ENCODE assay signal across 7 cellular contexts in the genomic region with DNA sequence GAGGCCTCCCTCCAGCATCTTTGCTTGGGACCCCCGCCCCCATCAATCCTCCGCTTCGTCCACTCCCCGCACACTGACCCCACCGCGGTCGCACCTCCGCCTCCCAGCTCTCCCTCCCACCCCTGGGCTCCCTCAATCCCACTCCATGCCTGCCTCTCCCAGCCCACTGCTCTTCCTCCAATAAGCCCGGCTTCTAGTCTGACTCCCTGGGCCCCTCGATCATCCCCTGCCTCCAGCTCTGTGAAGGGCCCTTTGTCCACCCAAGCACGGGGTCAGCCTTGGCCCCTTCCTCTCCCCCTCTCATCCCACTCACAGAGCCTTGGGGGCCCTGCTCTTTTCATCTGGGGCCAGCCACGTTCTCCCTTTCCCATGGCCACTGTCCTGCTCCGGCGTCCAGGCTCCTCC. TPM values are rescaled to one million over a fixed set of nuclear protein-coding genes. Genes with fewer than 3 reads are reported as not detected.
DNase-seq lines count a peak whose midpoint lies in the region; ATAC-seq and TF ChIP-seq lines count a peak whose summit lies in the region.

No MANE protein-coding gene starts in this region.

- intact Hi-C loops in activated T-helper 1 cell treated with anti-CD3 and anti-CD28 coated beads, Interleukin-12 subunit alpha, Interleukin-12 subunit beta, Interleukin-2, Interleukin-4 antibody, amounts not matched to agents 30 ng/mL and 10 ng/mL and 1 ng/mL, durations not matched to agents 14 hours and 24 hours and 36 hours (cut with micrococcal nuclease) = no loop called here

- peak overlapping the region; percentile 58; the same call in 1 of the 2 replicates for H3K9ac ChIP-seq in iPS-20b (ENCODE audit: low read depth, low read length)

- H3K4me1 ChIP-seq in iPS-20b (ENCODE audit: insufficient read depth, low read length) = peaks cover 5% of the 10 kb centered on the region; the same call in 1 of the 2 replicates

- peaks cover 55% of the 10 kb centered on the region for H3K27me3 ChIP-seq in iPS-20b (ENCODE audit: insufficient read depth, low read length)

- peak overlapping the region; percentile 82 for H3K4me3 Mint-ChIP-seq in activated T-helper 1 cell treated with anti-CD3 and anti-CD28 coated beads, Interleukin-12 subunit alpha, Interleukin-12 subunit beta, Interleukin-2, Interleukin-4 antibody, amounts not matched to agents 30 ng/mL and 10 ng/mL and 1 ng/mL, durations not matched to agents 14 hours and 24 hours and 36 hours
- peak overlapping the region; percentile 75 for H3K4me3 Mint-ChIP-seq in stimulated activated effector memory CD8-positive, alpha-beta T cell treated with anti-CD3 and anti-CD28 coated beads, Interleukin-12 subunit alpha, Interleukin-12 subunit beta, amount 100 ng/mL, for 72 hours

- no peaks in the 10 kb centered on the region for H3K9me3 Mint-ChIP-seq in activated T-helper 1 cell treated with anti-CD3 and anti-CD28 coated beads, Interleukin-12 subunit alpha, Interleukin-12 subunit beta, Interleukin-2, Interleukin-4 antibody, amounts not matched to agents 30 ng/mL and 10 ng/mL and 1 ng/mL, durations not matched to agents 14 hours and 24 hours and 36 hours
- H3K9me3 Mint-ChIP-seq in stimulated activated effector memory CD8-positive, alpha-beta T cell treated with anti-CD3 and anti-CD28 coated beads, Interleukin-12 subunit alpha, Interleukin-12 subunit beta, amount 100 ng/mL, for 72 hours = no peaks in the 10 kb centered on the region

- no peak for ATAC-seq in stimulated activated effector memory CD8-positive, alpha-beta T cell treated with anti-CD3 and anti-CD28 coated beads, Interleukin-12 subunit alpha, Interleukin-12 subunit beta, amount 100 ng/mL, for 72 hours
- ATAC-seq in GM21825 (IDR thresholded peaks at IDR 0.05; ENCODE audit: unreplicated experiment) (no peak), HG03045 (IDR thresholded peaks at IDR 0.05; ENCODE audit: unreplicated experiment) (no peak)

- H3K27me3 Mint-ChIP-seq in activated T-helper 1 cell treated with anti-CD3 and anti-CD28 coated beads, Interleukin-12 subunit alpha, Interleukin-12 subunit beta, Interleukin-2, Interleukin-4 antibody, amounts not matched to agents 30 ng/mL and 10 ng/mL and 1 ng/mL, durations not matched to agents 14 hours and 24 hours and 36 hours (ENCODE audit: insufficient read depth) = peaks cover 24% of the 10 kb centered on the region

- H3K36me3 Mint-ChIP-seq in activated T-helper 1 cell treated with anti-CD3 and anti-CD28 coated beads, Interleukin-12 subunit alpha, Interleukin-12 subunit beta, Interleukin-2, Interleukin-4 antibody, amounts not matched to agents 30 ng/mL and 10 ng/mL and 1 ng/mL, durations not matched to agents 14 hours and 24 hours and 36 hours (ENCODE audit: low read depth) = peaks cover 1% of the 10 kb centered on the region
- peaks cover 5% of the 10 kb centered on the region for H3K36me3 Mint-ChIP-seq in stimulated activated effector memory CD8-positive, alpha-beta T cell treated with anti-CD3 and anti-CD28 coated beads, Interleukin-12 subunit alpha, Interleukin-12 subunit beta, amount 100 ng/mL, for 72 hours

- H3K4me3 ChIP-seq in iPS-20b (ENCODE audit: low read length) = peak overlapping the region; percentile 75; the same call in 1 of the 2 replicates

- CTCF ChIA-PET in HEK293T (lab: Yijun Ruan, JAX) = interaction anchor here (1.1 kb wide), 1 partner anchor 56 kb away, joined by 3 read pairs; a partner anchor contains a TSS

- POLR2A ChIA-PET in HEK293T (lab: Yijun Ruan, JAX) = interaction anchor here (1.2 to 1.7 kb wide), 4 partner anchors 12 to 60 kb away, joined by 3 to 13 read pairs (median 6); a partner anchor contains a TSS

- H3K27ac ChIP-seq in iPS-20b (ENCODE audit: low read length) = no peak overlapping the region

- no peaks in the 10 kb centered on the region for H3K4me1 Mint-ChIP-seq in activated T-helper 1 cell treated with anti-CD3 and anti-CD28 coated beads, Interleukin-12 subunit alpha, Interleukin-12 subunit beta, Interleukin-2, Interleukin-4 antibody, amounts not matched to agents 30 ng/mL and 10 ng/mL and 1 ng/mL, durations not matched to agents 14 hours and 24 hours and 36 hours (ENCODE audit: low read depth)
- H3K4me1 Mint-ChIP-seq in stimulated activated effector memory CD8-positive, alpha-beta T cell treated with anti-CD3 and anti-CD28 coated beads, Interleukin-12 subunit alpha, Interleukin-12 subunit beta, amount 100 ng/mL, for 72 hours = peaks cover 10% of the 10 kb centered on the region

- H3K36me3 ChIP-seq in iPS-20b (ENCODE audit: insufficient read depth, low read depth, low read length) = no peaks in the 10 kb centered on the region

- H3K27ac Mint-ChIP-seq in activated T-helper 1 cell treated with anti-CD3 and anti-CD28 coated beads, Interleukin-12 subunit alpha, Interleukin-12 subunit beta, Interleukin-2, Interleukin-4 antibody, amounts not matched to agents 30 ng/mL and 10 ng/mL and 1 ng/mL, durations not matched to agents 14 hours and 24 hours and 36 hours = peak overlapping the region; percentile 27
- peak overlapping the region; percentile 55 for H3K27ac Mint-ChIP-seq in stimulated activated effector memory CD8-positive, alpha-beta T cell treated with anti-CD3 and anti-CD28 coated beads, Interleukin-12 subunit alpha, Interleukin-12 subunit beta, amount 100 ng/mL, for 72 hours

- DNase-seq in HEK293T (ENCODE audit: extremely low spot score) (no peak), GM03348 (ENCODE audit: low spot score) (no peak)
- no peak for DNase-seq in activated T-helper 1 cell treated with anti-CD3 and anti-CD28 coated beads, Interleukin-12 subunit alpha, Interleukin-12 subunit beta, Interleukin-2, Interleukin-4 antibody, amounts not matched to agents 30 ng/mL and 10 ng/mL and 1 ng/mL, durations not matched to agents 14 hours and 24 hours and 36 hours (ENCODE audit: low spot score)
- DNase-seq in stimulated activated effector memory CD8-positive, alpha-beta T cell treated with anti-CD3 and anti-CD28 coated beads, Interleukin-12 subunit alpha, Interleukin-12 subunit beta, amount 100 ng/mL, for 72 hours (ENCODE audit: low spot score in 2 of 2) = no peak

- H3K9me3 ChIP-seq in iPS-20b (ENCODE audit: insufficient read depth, low read depth, low read length) = no peaks in the 10 kb centered on the region

TF ChIP-seq in HEK293T, 16 proteins besides CTCF, POLR2A, EP300 and RAD21:
- TF ChIP-seq ARNT (IDR thresholded peaks at IDR 0.05) (no peak), HDGF (IDR thresholded peaks at IDR 0.05; ENCODE audit: borderline replicate concordance) (0 out of 2 replicates have a peak, but pooled peaks have one; percentile 6)
TF ChIP-seq in HEK293T: peak in this region for 1.

RNA-seq across cellular contexts. Expression of a gene that starts 1.5 kb away (rescaled TPM):
- total RNA-seq in activated T-helper 1 cell treated with anti-CD3 and anti-CD28 coated beads, Interleukin-12 subunit alpha, Interleukin-12 subunit beta, Interleukin-2, Interleukin-4 antibody, amounts not matched to agents 30 ng/mL and 10 ng/mL and 1 ng/mL, durations not matched to agents 14 hours and 24 hours and 36 hours = 0.47 and 0.56 TPM in 2 replicates

RNA-seq across cellular contexts. Expression of a gene that starts 56.5 kb away (rescaled TPM):
- 129 and 135 TPM in 2 replicates for total RNA-seq in activated T-helper 1 cell treated with anti-CD3 and anti-CD28 coated beads, Interleukin-12 subunit alpha, Interleukin-12 subunit beta, Interleukin-2, Interleukin-4 antibody, amounts not matched to agents 30 ng/mL and 10 ng/mL and 1 ng/mL, durations not matched to agents 14 hours and 24 hours and 36 hours
